8 cellular contexts compared by ENCODE assay signal in genomic region chr12:98456583-98457573, GRCh38. TPM values are rescaled to one million over a fixed set of nuclear protein-coding genes. Genes with fewer than 3 reads are reported as not detected.
DNase-seq lines count a peak whose midpoint lies in the region; ATAC-seq and TF ChIP-seq lines count a peak whose summit lies in the region.

No MANE protein-coding gene starts in this region.

- H3K4me3 ChIP-seq in endodermal cell (ENCODE audit: low read length): peak overlapping the region; percentile 40
- H3K4me3 ChIP-seq in mucosa of descending colon: no peak overlapping the region
- H3K4me3 ChIP-seq in thymus (ENCODE audit: low read length): peak overlapping the region; percentile 6

- peak overlapping the region; percentile 53 for H3K4me3 Mint-ChIP-seq in T-helper 2 cell treated with Interferon-gamma antibody and Interleukin-4, amounts not matched to agents 5 μg/mL and 100 μg/mL, for 36 hours
- peak overlapping the region; percentile 47 for H3K4me3 Mint-ChIP-seq in endodermal cell

- H3K36me3 Mint-ChIP-seq in T-helper 2 cell treated with Interferon-gamma antibody and Interleukin-4, amounts not matched to agents 5 μg/mL and 100 μg/mL, for 36 hours (ENCODE audit: low read depth): no peaks in the 10 kb centered on the region
- no peaks in the 10 kb centered on the region for H3K36me3 Mint-ChIP-seq in endodermal cell (ENCODE audit: low read depth)

- H3K27me3 ChIP-seq in endodermal cell (ENCODE audit: control insufficient read depth, insufficient read depth, low read length, poor library complexity, severe bottlenecking) (peaks cover 8% of the 10 kb centered on the region), thymus (ENCODE audit: control insufficient read depth, insufficient read depth) (peaks cover 7% of the 10 kb centered on the region)

- intact Hi-C loops in mucosa of descending colon (cut with DNase I, micrococcal nuclease): no loop called here

- H3K4me1 Mint-ChIP-seq in T-helper 2 cell treated with Interferon-gamma antibody and Interleukin-4, amounts not matched to agents 5 μg/mL and 100 μg/mL, for 36 hours (ENCODE audit: low read depth): peaks cover 6% of the 10 kb centered on the region
- peaks cover 4% of the 10 kb centered on the region for H3K4me1 Mint-ChIP-seq in endodermal cell

- H3K27me3 Mint-ChIP-seq in T-helper 2 cell treated with Interferon-gamma antibody and Interleukin-4, amounts not matched to agents 5 μg/mL and 100 μg/mL, for 36 hours (ENCODE audit: low read depth): peaks cover 20% of the 10 kb centered on the region
- H3K27me3 Mint-ChIP-seq in endodermal cell (ENCODE audit: insufficient read depth): peaks cover 20% of the 10 kb centered on the region

- no peak overlapping the region for H3K27ac ChIP-seq in endodermal cell (ENCODE audit: low read depth, low read length)
- H3K27ac ChIP-seq in thymus (ENCODE audit: low read depth): no peak overlapping the region

- H3K9me3 Mint-ChIP-seq in T-helper 2 cell treated with Interferon-gamma antibody and Interleukin-4, amounts not matched to agents 5 μg/mL and 100 μg/mL, for 36 hours: no peaks in the 10 kb centered on the region
- no peaks in the 10 kb centered on the region for H3K9me3 Mint-ChIP-seq in endodermal cell

- H3K9ac ChIP-seq in endodermal cell (ENCODE audit: extremely low read depth, low read length, poor library complexity, severe bottlenecking): no peak overlapping the region

- H3K9me3 ChIP-seq in endodermal cell (ENCODE audit: control insufficient read depth, low read length) (no peaks in the 10 kb centered on the region), mucosa of descending colon (no peaks in the 10 kb centered on the region), thymus (ENCODE audit: control insufficient read depth) (no peaks in the 10 kb centered on the region)

- TF ChIP-seq CTCF in endodermal cell (conservative IDR thresholded peaks at IDR 0.05) (peak; percentile 37), mucosa of descending colon (IDR thresholded peaks at IDR 0.05) (no peak)

- no peak overlapping the region for H3K27ac Mint-ChIP-seq in T-helper 2 cell treated with Interferon-gamma antibody and Interleukin-4, amounts not matched to agents 5 μg/mL and 100 μg/mL, for 36 hours
- no peak overlapping the region for H3K27ac Mint-ChIP-seq in endodermal cell

- ATAC-seq in HG02588 (IDR thresholded peaks at IDR 0.05; ENCODE audit: unreplicated experiment) (peak; percentile 80), mucosa of descending colon (peak; percentile 78), HG03520 (IDR thresholded peaks at IDR 0.05; ENCODE audit: unreplicated experiment) (no peak)

- in situ Hi-C loops in Caki2 (cut with HindIII; ENCODE audit: low pct_unique_long_range_greater_than_20kb, low sequenced_read_pairs): no loop called here

- H3K4me1 ChIP-seq in endodermal cell (ENCODE audit: control insufficient read depth, insufficient read depth, low read length): no peaks in the 10 kb centered on the region
- H3K4me1 ChIP-seq in mucosa of descending colon (ENCODE audit: low read depth): peaks cover 5% of the 10 kb centered on the region
- H3K4me1 ChIP-seq in thymus (ENCODE audit: control insufficient read depth, insufficient read depth, low read length): no peaks in the 10 kb centered on the region

- WGBS in endodermal cell (ENCODE audit: insufficient coverage in 1 of 2, insufficient read length in 1 of 2), 2 experiments: 38 to 63% methylated on average over 11 to 48 of the region's 49 CpGs
- 17% methylated on average over 49 of the region's 49 CpGs for WGBS in thymus

- H3K36me3 ChIP-seq in endodermal cell (ENCODE audit: control insufficient read depth, insufficient read depth, low read length) (no peaks in the 10 kb centered on the region), mucosa of descending colon (ENCODE audit: low read depth) (no peaks in the 10 kb centered on the region), thymus (ENCODE audit: control insufficient read depth, insufficient read depth) (no peaks in the 10 kb centered on the region)

- DNase-seq in Caki2 (ENCODE audit: low read depth): peak; percentile 28
- peak; percentile 48 for DNase-seq in T-helper 2 cell treated with Interferon-gamma antibody and Interleukin-4, amounts not matched to agents 5 μg/mL and 100 μg/mL, for 36 hours (ENCODE audit: low spot score)
- peak; percentile 93 for DNase-seq in endodermal cell
- peak; percentile 14 to 51 (median 35) for DNase-seq in mucosa of descending colon
- no peak for DNase-seq in GM19238 (ENCODE audit: insufficient read length, low spot score)

RNA-seq across cellular contexts. Expression of gene TMPO, which starts 58.5 kb away (rescaled TPM):
- total RNA-seq in Caki2 (2014; rRNA removed; shearing (Covaris generic); ENCODE audit: low replicate concordance): 239 and 264 TPM in 2 replicates
- 100 to 1,000 TPM; 176 to 203 TPM for total RNA-seq in endodermal cell
- polyA plus RNA-seq in endodermal cell (2013, experiment 1 of 2): 186 TPM
- 205 TPM for polyA plus RNA-seq in endodermal cell (2013, experiment 2 of 2)
- total RNA-seq in mucosa of descending colon: 10 to 100 TPM; 46.7 to 83.6 (median 69.8) TPM
- polyA plus RNA-seq in thymus: 89.7 TPM
